ENCODE assay signal across 8 cellular contexts in the genomic region with DNA sequence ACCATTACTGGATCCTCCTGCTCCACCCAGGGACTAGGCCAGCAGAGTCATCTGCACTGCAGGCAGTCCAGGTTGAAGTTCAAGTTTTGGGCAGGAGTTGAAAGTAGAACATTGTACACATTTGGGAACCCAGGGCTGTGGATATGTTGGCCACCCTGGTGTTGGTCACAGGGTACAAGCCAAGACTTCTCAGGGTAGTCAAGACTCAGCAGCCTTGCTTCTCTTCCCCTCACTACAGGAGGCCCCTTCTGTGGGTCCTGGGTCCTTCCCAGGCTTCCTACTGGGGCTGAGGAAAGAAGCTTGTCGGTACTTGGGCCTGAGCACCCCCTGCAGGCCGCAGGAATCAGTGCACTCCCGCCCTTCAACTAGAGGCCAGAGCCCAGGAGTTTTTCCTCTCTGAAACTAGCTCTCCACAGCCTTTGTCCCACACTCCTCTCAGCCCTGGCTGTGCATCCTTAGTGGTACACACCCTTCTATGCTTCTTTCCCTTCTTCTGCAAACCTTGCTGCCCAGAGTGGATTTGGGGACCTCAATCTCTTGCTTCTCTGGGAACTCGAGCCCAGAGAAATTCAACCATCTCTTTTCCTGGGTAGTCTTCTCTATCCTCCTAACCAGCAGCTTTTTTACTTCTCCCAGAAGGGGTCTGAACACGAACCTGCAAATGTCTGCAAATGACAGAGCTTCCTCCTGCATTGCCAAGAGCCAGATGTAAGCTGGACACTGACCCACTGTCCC. TPM values are rescaled to one million over a fixed set of nuclear protein-coding genes. Genes with fewer than 3 reads are reported as not detected.
DNase-seq lines count a peak whose midpoint lies in the region; ATAC-seq, FAIRE-seq and TF ChIP-seq lines count a peak whose summit lies in the region.

No MANE protein-coding gene starts in this region.

- H3K9ac ChIP-seq in smooth muscle cell (ENCODE audit: low read depth): no peak overlapping the region

- H3K4me3 ChIP-seq in smooth muscle cell: no peak overlapping the region

- H4K20me1 ChIP-seq in smooth muscle cell (ENCODE audit: low read depth): no peaks in the 10 kb centered on the region

- DNase-seq in D721Med (ENCODE audit: insufficient read length, low spot score): peak; percentile 33
- peak; percentile 44 for DNase-seq in HT-29 (ENCODE audit: low spot score)
- peak in 32 of 34 experiments; percentile 20 to 63 (median 47) for DNase-seq in T-cell
- DNase-seq in anterior cingulate cortex (lab: John Stamatoyannopoulos, UW): peak in 54 of 58 donors; percentile 2 to 74 (median 38)
- DNase-seq in hippocampal formation (lab: John Stamatoyannopoulos, UW): peak; percentile 47 to 73
- no peak for DNase-seq in smooth muscle cell (lab: John Stamatoyannopoulos, UW; ENCODE audit: unreplicated experiment)
- DNase-seq in NCI-H510A (lab: John Stamatoyannopoulos, UW): no peak

- CTCF ChIA-PET in T-cell (lab: Charles Lee): interaction anchor here (0.5 to 5.6 kb wide), 32 partner anchors 9 to 500 kb away, joined by 3 to 261 read pairs (median 4); partner anchors contain the start of genes APBB1 (in 2 of the 2), MRPL17 (in 1 of the 2) and SMPD1 (in 1 of the 2)

- TF ChIP-seq CTCF in D721Med (IDR thresholded peaks at IDR 0.05; ENCODE audit: insufficient read depth, missing control alignments) (peak; percentile 73), smooth muscle cell (IDR thresholded peaks at IDR 0.05; ENCODE audit: borderline replicate concordance, insufficient read depth, poor library complexity, severe bottlenecking) (peak; percentile 66)

- no peaks in the 10 kb centered on the region for H3K9me3 Mint-ChIP-seq in T-cell

- peaks cover 0 to 3% (median 2%) of the 10 kb centered on the region in 3 donors for H3K4me1 Mint-ChIP-seq in T-cell

- no peak overlapping the region for H3K4me3 Mint-ChIP-seq in T-cell

- no peaks in the 10 kb centered on the region for H3K36me3 Mint-ChIP-seq in T-cell

- no peak overlapping the region for H3K4me2 ChIP-seq in smooth muscle cell

- POLR2A ChIA-PET in T-cell (lab: Charles Lee): interaction anchor here in 1 of 2 donors (1.1 kb wide), 1 partner anchor 64 kb away, joined by 3 read pairs; no protein-coding TSS in a partner anchor

- no peaks in the 10 kb centered on the region for H3K27me3 ChIP-seq in smooth muscle cell (ENCODE audit: low read depth)

- H3K9me3 ChIP-seq in smooth muscle cell (replicated peaks; ENCODE audit: low read depth): no peaks in the 10 kb centered on the region

- ATAC-seq in GM21360 (IDR thresholded peaks at IDR 0.05; ENCODE audit: unreplicated experiment) (peak; percentile 78), T-cell (replicated peaks in 1 of 4) (peak; percentile 83 to 92 (median 84))

- no peak overlapping the region for H2AFZ ChIP-seq in smooth muscle cell (ENCODE audit: low read depth)

- H3K27ac Mint-ChIP-seq in T-cell: no peak overlapping the region

- no peaks in the 10 kb centered on the region for H3K79me2 ChIP-seq in smooth muscle cell (ENCODE audit: low read depth)

- H3K27me3 Mint-ChIP-seq in T-cell: no peaks in the 10 kb centered on the region

- no peaks in the 10 kb centered on the region for H3K36me3 ChIP-seq in smooth muscle cell (ENCODE audit: low read depth)

- H3F3A ChIP-seq in smooth muscle cell (ENCODE audit: low read depth): no peaks in the 10 kb centered on the region

- WGBS in smooth muscle cell (ENCODE audit: low lambda C conversion rate): 32% methylated on average over 5 of the region's 5 CpGs

- H3K27ac ChIP-seq in smooth muscle cell (ENCODE audit: low read depth): no peak overlapping the region

- no peak for FAIRE-seq in D721Med (lab: Jason Lieb, UNC)

- no peaks in the 10 kb centered on the region for H3K4me1 ChIP-seq in smooth muscle cell (ENCODE audit: low read depth)

RNA-seq across cellular contexts. Expression of gene HPX, which starts 2.6 kb away (rescaled TPM):
- 0.25 TPM in 1 of 2 replicates, not detected in the other for total RNA-seq in HT-29 (2014; rRNA removed; shearing (Covaris generic))
- total RNA-seq in T-cell: 1 to 10 TPM; 1.2 to 5.5 (median 2.5) TPM
- total RNA-seq in smooth muscle cell: 0.40 and 3.5 TPM in 2 replicates
- polyA plus RNA-seq in smooth muscle cell: 1.1 and 2.6 TPM in 2 replicates

RNA-seq across cellular contexts. Expression of gene APBB1, which starts 24.5 kb away (rescaled TPM):
- 0.15 and 0.21 TPM in 2 replicates for total RNA-seq in HT-29 (2014; rRNA removed; shearing (Covaris generic))
- 100 to 1,000 TPM in 3 of 5 donors, 10 to 100 TPM in 2; 71.3 to 152 (median 106) TPM for total RNA-seq in T-cell
- 31.1 and 36.7 TPM in 2 replicates for total RNA-seq in smooth muscle cell
- 59.2 and 64.2 TPM in 2 replicates for polyA plus RNA-seq in smooth muscle cell

RNA-seq across cellular contexts. Expression of gene TRIM3, which starts 30.3 kb away (rescaled TPM):
- total RNA-seq in HT-29 (2014; rRNA removed; shearing (Covaris generic)): 34.5 and 37.9 TPM in 2 replicates
- 10 to 100 TPM; 16.9 to 29.8 (median 24.1) TPM for total RNA-seq in T-cell
- 14.0 and 14.9 TPM in 2 replicates for total RNA-seq in smooth muscle cell
- polyA plus RNA-seq in smooth muscle cell: 25.5 and 36.0 TPM in 2 replicates

RNA-seq across cellular contexts. Expression of gene ARFIP2, which starts 37.7 kb away (rescaled TPM):
- 131 and 140 TPM in 2 replicates for total RNA-seq in HT-29 (2014; rRNA removed; shearing (Covaris generic))
- total RNA-seq in T-cell: 10 to 100 TPM; 47.3 to 61.9 (median 50.0) TPM
- 61.6 and 61.9 TPM in 2 replicates for total RNA-seq in smooth muscle cell
- polyA plus RNA-seq in smooth muscle cell: 84.0 and 88.6 TPM in 2 replicates

RNA-seq across cellular contexts. Expression of gene TIMM10B, which starts 37.9 kb away (rescaled TPM):
- 47.1 and 48.0 TPM in 2 replicates for total RNA-seq in HT-29 (2014; rRNA removed; shearing (Covaris generic))
- total RNA-seq in T-cell (10 to 100 TPM; 49.3 to 64.0 (median 57.6) TPM), smooth muscle cell (37.0 and 46.7 TPM in 2 replicates)
- polyA plus RNA-seq in smooth muscle cell: 29.1 and 43.6 TPM in 2 replicates

Comparison
In these comparisons a context has a peak if more than half of its experiments do, and no peak if none do; other contexts are left out.
1. DNase-seq: peak in D721Med (single experiment), HT-29 (single experiment), T-cell (32 of 34), anterior cingulate cortex (54 of 58) and hippocampal formation (2 of 2); none in smooth muscle cell (single experiment) and NCI-H510A (single experiment).
2. RNA of gene APBB1, which starts 24.5 kb away (total RNA-seq): 71.3 to 152 TPM in T-cell and 31.1 to 36.7 TPM in smooth muscle cell; 0.15 to 0.21 TPM in HT-29; every median in the first group is over 10 times any median in the second.